ENCODE assay signal across 11 cellular contexts in genomic region chr17:75370288-75370687, GRCh38. TPM values are rescaled to one million over a fixed set of nuclear protein-coding genes. Genes with fewer than 3 reads are reported as not detected.
DNase-seq lines count a peak whose midpoint lies in the region; ATAC-seq and TF ChIP-seq lines count a peak whose summit lies in the region.
"Had no signal": no experiment of that assay in that cellular context is flagged by ENCODE, and none has a peak within 500 bp of the region (broad histone marks: within the 10 kb centered on the region; RNA-seq: fewer than 3 reads in every experiment).

No MANE protein-coding gene starts in this region.

- H3K36me3 ChIP-seq in heart left ventricle: peaks cover 0 to 11% (median 5%) of the 10 kb centered on the region in 9 donors
- peaks cover 0 to 7% of the 10 kb centered on the region in 2 donors for H3K36me3 ChIP-seq in psoas muscle (ENCODE audit: insufficient read depth in 1 of 2, low read depth in 1 of 2)

- peaks cover 4 to 80% (median 39%) of the 10 kb centered on the region in 12 donors for H3K4me1 ChIP-seq in heart left ventricle
- H3K4me1 ChIP-seq in psoas muscle: peaks cover 60% of the 10 kb centered on the region

- H3K4me3 Mint-ChIP-seq in CD4-positive, alpha-beta T cell: no peak overlapping the region
- peak overlapping the region; percentile 7 for H3K4me3 Mint-ChIP-seq in activated T-helper 17 cell treated with anti-CD3 and anti-CD28 coated beads, Interleukin-2, amount 50 U/mL, for 72 hours
- peak overlapping the region in 1 of 10 donors; percentile 22 for H3K4me3 Mint-ChIP-seq in naive thymus-derived CD8-positive, alpha-beta T cell

- peaks cover 85% of the 10 kb centered on the region for H3K4me1 Mint-ChIP-seq in CD4-positive, alpha-beta T cell (ENCODE audit: low read depth)
- H3K4me1 Mint-ChIP-seq in activated T-helper 17 cell treated with anti-CD3 and anti-CD28 coated beads, Interleukin-2, amount 50 U/mL, for 72 hours: peaks cover 50% of the 10 kb centered on the region
- H3K4me1 Mint-ChIP-seq in naive thymus-derived CD8-positive, alpha-beta T cell: peaks cover 34 to 89% (median 83%) of the 10 kb centered on the region in 4 donors

- H3K27ac Mint-ChIP-seq in CD4-positive, alpha-beta T cell: peak overlapping the region; percentile 68
- peak overlapping the region; percentile 14 for H3K27ac Mint-ChIP-seq in activated T-helper 17 cell treated with anti-CD3 and anti-CD28 coated beads, Interleukin-2, amount 50 U/mL, for 72 hours
- peak overlapping the region in 2 of 10 donors; percentile 44 to 54 for H3K27ac Mint-ChIP-seq in naive thymus-derived CD8-positive, alpha-beta T cell

- no peaks in the 10 kb centered on the region for H3K27me3 ChIP-seq in CD4-positive, alpha-beta T cell (ENCODE audit: control insufficient read depth, insufficient read depth, low read length)
- H3K27me3 ChIP-seq in heart left ventricle: no peaks in the 10 kb centered on the region
- H3K27me3 ChIP-seq in psoas muscle (ENCODE audit: insufficient read depth in 3 of 3, low read length in 2 of 3): no peaks in the 10 kb centered on the region
- H3K27me3 ChIP-seq: BE2C had no signal

- intact Hi-C loops in CD4-positive, alpha-beta T cell (cut with DNase I, micrococcal nuclease): loop anchor here in 1 of 2 experiments (5.0 kb wide), 1 partner anchor 33 kb away; no protein-coding TSS in a partner anchor
- intact Hi-C loops in heart left ventricle (cut with DNase I): no loop called here
- intact Hi-C loops in psoas muscle (cut with DNase I): loop anchor here in 1 of 2 donors (2.0 kb wide), 1 partner anchor 21 kb away; no protein-coding TSS in a partner anchor

- H3K9me3 Mint-ChIP-seq in CD4-positive, alpha-beta T cell: no peaks in the 10 kb centered on the region
- no peaks in the 10 kb centered on the region for H3K9me3 Mint-ChIP-seq in activated T-helper 17 cell treated with anti-CD3 and anti-CD28 coated beads, Interleukin-2, amount 50 U/mL, for 72 hours
- no peaks in the 10 kb centered on the region for H3K9me3 Mint-ChIP-seq in naive thymus-derived CD8-positive, alpha-beta T cell

- POLR2A ChIA-PET in CD4-positive, alpha-beta T cell (lab: Charles Lee): no interaction called here
- POLR2A ChIA-PET in naive thymus-derived CD8-positive, alpha-beta T cell (lab: Charles Lee): interaction anchor here (0.7 kb wide), 1 partner anchor 12 kb away, joined by 4 read pairs; no protein-coding TSS in a partner anchor

- WGBS in heart left ventricle, 4 donors: 41 to 47% (median 44%) methylated on average over 6 of the region's 6 CpGs
- 20 to 34% (median 25%) methylated on average over 6 of the region's 6 CpGs for WGBS in psoas muscle, 3 donors

- CTCF ChIA-PET in CD4-positive, alpha-beta T cell (lab: Charles Lee): interaction anchor here (1.3 to 1.5 kb wide), 2 partner anchors 42 to 99 kb away, joined by 3 to 4 read pairs; partner anchors contain the start of gene MIF4GD

- no peak for TF ChIP-seq POLR2A in heart left ventricle (IDR thresholded peaks at IDR 0.05)

- H3K4me3 ChIP-seq in heart left ventricle (no peak overlapping the region), psoas muscle (no peak overlapping the region)

- DNase-seq in CD4-positive, alpha-beta T cell: no peak
- DNase-seq in heart left ventricle (peak in 4 of 5 donors; percentile 43 to 64 (median 50)), psoas muscle (peak; percentile 41 to 84), NCI-H82 treated with DMSO at 0.1 percent for 48 hours (lab: John Stamatoyannopoulos, UW; ENCODE audit: unreplicated experiment) (no peak)
- DNase-seq in naive thymus-derived CD8-positive, alpha-beta T cell: no peak
- DNase-seq: BE2C, NCI-H1436 treated with DMSO at 0.1 percent for 48 hours, T-helper 1 cell had no signal

- no peak overlapping the region for H3K27ac ChIP-seq in CD4-positive, alpha-beta T cell (ENCODE audit: low read depth, low read length)
- H3K27ac ChIP-seq in heart left ventricle: peak overlapping the region in 5 of 12 donors; percentile 46 to 70 (median 60)
- peak overlapping the region; percentile 68 for H3K27ac ChIP-seq in psoas muscle

- H3K36me3 Mint-ChIP-seq in CD4-positive, alpha-beta T cell (ENCODE audit: low read depth): peaks cover 43% of the 10 kb centered on the region
- H3K36me3 Mint-ChIP-seq in activated T-helper 17 cell treated with anti-CD3 and anti-CD28 coated beads, Interleukin-2, amount 50 U/mL, for 72 hours (ENCODE audit: low read depth): peaks cover 33% of the 10 kb centered on the region
- H3K36me3 Mint-ChIP-seq in naive thymus-derived CD8-positive, alpha-beta T cell: peaks cover 0 to 28% (median 2%) of the 10 kb centered on the region in 3 donors

- no peak for ATAC-seq in CD4-positive, alpha-beta T cell (ENCODE audit: poor library complexity)
- ATAC-seq in activated T-helper 17 cell treated with anti-CD3 and anti-CD28 coated beads, Interleukin-2, amount 50 U/mL, for 72 hours (replicated peaks): no peak
- peak; percentile 81 to 91 (median 86) for ATAC-seq in heart left ventricle
- ATAC-seq in psoas muscle: peak; percentile 94 to 97 (median 94)
- ATAC-seq in naive thymus-derived CD8-positive, alpha-beta T cell: no peak
- ATAC-seq in HG02759 (IDR thresholded peaks at IDR 0.05; ENCODE audit: unreplicated experiment): no peak
- no peak for ATAC-seq in HG03280 (IDR thresholded peaks at IDR 0.05; ENCODE audit: unreplicated experiment)

- H3K27me3 Mint-ChIP-seq in CD4-positive, alpha-beta T cell: no peaks in the 10 kb centered on the region
- H3K27me3 Mint-ChIP-seq in activated T-helper 17 cell treated with anti-CD3 and anti-CD28 coated beads, Interleukin-2, amount 50 U/mL, for 72 hours: no peaks in the 10 kb centered on the region
- H3K27me3 Mint-ChIP-seq in naive thymus-derived CD8-positive, alpha-beta T cell: no peaks in the 10 kb centered on the region

- no peak for TF ChIP-seq CTCF in CD4-positive, alpha-beta T cell (IDR thresholded peaks at IDR 0.05)
- TF ChIP-seq CTCF in heart left ventricle (IDR thresholded peaks at IDR 0.05): no peak
- TF ChIP-seq CTCF in psoas muscle (IDR thresholded peaks at IDR 0.05): no peak

- no peaks in the 10 kb centered on the region for H3K9me3 ChIP-seq in CD4-positive, alpha-beta T cell (ENCODE audit: control insufficient read depth, low read length)
- H3K9me3 ChIP-seq in heart left ventricle (no peaks in the 10 kb centered on the region), psoas muscle (no peaks in the 10 kb centered on the region)
- H3K9me3 ChIP-seq: BE2C had no signal

RNA-seq across cellular contexts. Expression of gene GRB2, which starts 35.2 kb away (rescaled TPM):
- 10 to 100 TPM; 88.8 to 92.6 TPM for total RNA-seq in CD4-positive, alpha-beta T cell
- total RNA-seq in activated T-helper 17 cell treated with anti-CD3 and anti-CD28 coated beads, Interleukin-2, amount 50 U/mL, for 72 hours: 100 to 1,000 TPM; 141 to 163 TPM
- total RNA-seq in heart left ventricle (100 to 1,000 TPM in 2 of 9 donors, 10 to 100 TPM in 7; 37.2 to 145 (median 67.7) TPM), psoas muscle (10 to 100 TPM; 49.1 to 71.6 (median 58.1) TPM)
- polyA plus RNA-seq in heart left ventricle (10 to 100 TPM; 24.5 to 68.2 TPM), psoas muscle (10 to 100 TPM; 39.5 to 70.9 (median 66.1) TPM)
- 100 to 1,000 TPM; 143 to 145 TPM for total RNA-seq in naive thymus-derived CD8-positive, alpha-beta T cell
- 100 to 1,000 TPM; 130 to 162 (median 154) TPM for polyA plus RNA-seq in naive thymus-derived CD8-positive, alpha-beta T cell

Comparison
In these comparisons a context has a peak if more than half of its experiments do, and no peak if none do; other contexts are left out.
1. ATAC-seq: peak in heart left ventricle (4 of 4) and psoas muscle (4 of 4); none in CD4-positive, alpha-beta T cell (single experiment), activated T-helper 17 cell treated with anti-CD3 and anti-CD28 coated beads, Interleukin-2, amount 50 U/mL, for 72 hours (single experiment), naive thymus-derived CD8-positive, alpha-beta T cell (0 of 2), HG02759 (single experiment) and HG03280 (single experiment).
2. DNase-seq: peak in heart left ventricle (4 of 5) and psoas muscle (2 of 2); none in CD4-positive, alpha-beta T cell (0 of 10), naive thymus-derived CD8-positive, alpha-beta T cell (0 of 10) and NCI-H82 treated with DMSO at 0.1 percent for 48 hours (single experiment).